Comparison of ENCODE assay signal across 10 cellular contexts in the genomic region with DNA sequence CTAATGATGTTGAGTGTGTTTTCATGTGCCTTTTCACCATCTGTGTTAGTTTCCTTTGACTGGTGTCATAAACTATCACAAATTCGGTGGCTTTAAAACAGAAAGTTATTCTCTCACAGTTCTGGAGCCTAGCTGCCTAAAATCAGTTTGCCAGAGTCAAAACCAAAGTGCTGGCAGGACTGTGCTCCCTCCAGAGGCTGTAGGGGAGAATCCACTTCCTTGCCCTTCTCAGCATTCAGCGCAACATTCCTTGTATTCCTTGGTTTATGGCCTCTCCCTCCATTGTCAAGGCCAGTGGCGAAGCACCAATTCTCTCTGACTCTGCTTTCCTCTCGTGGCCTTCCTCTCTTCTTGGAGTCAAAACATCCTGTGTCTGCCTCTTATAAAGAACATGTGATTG.
DNase-seq lines count a peak whose midpoint lies in the region; ATAC-seq and TF ChIP-seq lines count a peak whose summit lies in the region.
"Had no signal": no experiment of that assay in that cellular context is flagged by ENCODE, and none has a peak within 500 bp of the region (broad histone marks: within the 10 kb centered on the region; RNA-seq: fewer than 3 reads in every experiment).

No MANE protein-coding gene starts in this region.

- DNase-seq in Daoy (ENCODE audit: low read depth), result peak; percentile 16
- peak; percentile 28 for DNase-seq in NCI-H69 (lab: John Stamatoyannopoulos, UW)
- DNase-seq in fibroblast of mammary gland (ENCODE audit: low read depth), result peak; percentile 30
- DNase-seq in myocyte (ENCODE audit: low read depth), result peak; percentile 14
- DNase-seq in activated CD8-positive, alpha-beta memory T cell treated with anti-CD3 and anti-CD28 coated beads for 24 hours, result no peak
- DNase-seq in central memory CD4-positive, alpha-beta T cell, result no peak
- DNase-seq in erythroblast (lab: John Stamatoyannopoulos, UW), result no peak
- no peak for DNase-seq in stimulated activated naive CD8-positive, alpha-beta T cell treated with anti-CD3 and anti-CD28 coated beads, Interleukin-15, Interleukin-2, amounts not matched to agents 100 U/mL and 50 U/mL, for 24 hours
- DNase-seq: NCI-H2171 treated with DMSO at 0.1 percent for 48 hours; stimulated activated naive CD8-positive, alpha-beta T cell treated with anti-CD3 and anti-CD28 coated beads, Interleukin-15, amount 100 ng/mL, for 72 hours had no signal

- no peak overlapping the region for H3K4me3 ChIP-seq in fibroblast of mammary gland (ENCODE audit: control insufficient read depth, low read depth, low read length)

- no peak for ATAC-seq in stimulated activated naive CD8-positive, alpha-beta T cell treated with anti-CD3 and anti-CD28 coated beads, Interleukin-15, Interleukin-2, amounts not matched to agents 100 U/mL and 50 U/mL, for 24 hours
- ATAC-seq: stimulated activated naive CD8-positive, alpha-beta T cell treated with anti-CD3 and anti-CD28 coated beads, Interleukin-15, amount 100 ng/mL, for 72 hours had no signal

- no peak for TF ChIP-seq POLR2A in erythroblast (IDR thresholded peaks at IDR 0.05; ENCODE audit: low read length)

- peak; percentile 29 for TF ChIP-seq CTCF in fibroblast of mammary gland (conservative IDR thresholded peaks at IDR 0.05; ENCODE audit: control insufficient read depth, insufficient read depth, low read depth, low read length)

Comparison
In these comparisons a context has a peak if more than half of its experiments do, and no peak if none do; other contexts are left out.
1. DNase-seq: peak in Daoy (single experiment), NCI-H69 (single experiment), fibroblast of mammary gland (single experiment) and myocyte (single experiment); none in activated CD8-positive, alpha-beta memory T cell treated with anti-CD3 and anti-CD28 coated beads for 24 hours (single experiment), central memory CD4-positive, alpha-beta T cell (single experiment), erythroblast (0 of 2) and stimulated activated naive CD8-positive, alpha-beta T cell treated with anti-CD3 and anti-CD28 coated beads, Interleukin-15, Interleukin-2, amounts not matched to agents 100 U/mL and 50 U/mL, for 24 hours (single experiment).